ENCODE assay signal across 25 cellular contexts in the genomic region with DNA sequence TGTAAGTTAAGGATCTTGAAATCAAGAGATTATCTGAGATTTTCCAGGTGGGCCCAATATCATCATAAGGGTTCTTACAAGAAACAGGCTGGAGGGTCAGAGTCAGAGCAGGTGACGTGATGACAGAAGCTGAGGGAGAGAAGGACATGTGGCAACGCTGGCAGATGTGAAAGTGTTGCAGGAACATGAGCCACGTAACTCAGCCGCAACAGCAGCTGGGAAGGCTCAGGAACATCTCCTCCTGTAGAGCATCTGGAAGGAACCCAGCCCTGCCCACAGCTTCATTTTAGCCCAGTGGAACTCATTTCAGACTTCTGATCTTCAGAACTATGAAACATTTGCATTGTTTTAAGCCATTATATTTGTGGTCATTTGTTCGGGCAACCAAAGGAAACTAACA.
DNase-seq lines count a peak whose midpoint lies in the region; ATAC-seq and TF ChIP-seq lines count a peak whose summit lies in the region.
"Had no signal": no experiment of that assay in that cellular context is flagged by ENCODE, and none has a peak within 500 bp of the region (broad histone marks: within the 10 kb centered on the region; RNA-seq: fewer than 3 reads in every experiment).

No MANE protein-coding gene starts in this region.

- POLR2A ChIA-PET in AG04450 (lab: Yijun Ruan, JAX): no interaction called here
- POLR2A ChIA-PET in CD4-positive, alpha-beta memory T cell (lab: Charles Lee; ENCODE audit: partially characterized antibody): no interaction called here

- H3K9me3 Mint-ChIP-seq in CD4-positive, alpha-beta memory T cell: peaks cover 0 to 3% (median 0%) of the 10 kb centered on the region in 8 donors
- H3K9me3 Mint-ChIP-seq in activated naive CD4-positive, alpha-beta T cell treated with anti-CD3 and anti-CD28 coated beads for 36 hours: peaks cover 4% of the 10 kb centered on the region

- H3K9me3 ChIP-seq in AG04450 (ENCODE audit: control insufficient read depth, insufficient read depth, low read length): no peaks in the 10 kb centered on the region
- H3K9me3 ChIP-seq in CD4-positive, alpha-beta memory T cell (ENCODE audit: control insufficient read depth in 1 of 2, low read length in 2 of 2): no peaks in the 10 kb centered on the region
- no peaks in the 10 kb centered on the region for H3K9me3 ChIP-seq in thyroid gland
- H3K9me3 ChIP-seq: A549, breast epithelium, tibial nerve had no signal

- H3K27me3 ChIP-seq in AG04450 (ENCODE audit: control insufficient read depth, insufficient read depth, low read length) (no peaks in the 10 kb centered on the region), thyroid gland (no peaks in the 10 kb centered on the region)
- H3K27me3 ChIP-seq in CD4-positive, alpha-beta memory T cell (ENCODE audit: insufficient read depth, low read length): no peaks in the 10 kb centered on the region
- H3K27me3 ChIP-seq: breast epithelium, spleen, tibial nerve had no signal

- no peaks in the 10 kb centered on the region for H3K36me3 Mint-ChIP-seq in CD4-positive, alpha-beta memory T cell
- H3K36me3 Mint-ChIP-seq in activated naive CD4-positive, alpha-beta T cell treated with anti-CD3 and anti-CD28 coated beads for 36 hours (ENCODE audit: low read depth): no peaks in the 10 kb centered on the region

- H3K27ac Mint-ChIP-seq in CD4-positive, alpha-beta memory T cell: no peak overlapping the region
- no peak overlapping the region for H3K27ac Mint-ChIP-seq in activated naive CD4-positive, alpha-beta T cell treated with anti-CD3 and anti-CD28 coated beads for 36 hours
- H3K27ac Mint-ChIP-seq: stimulated activated naive CD8-positive, alpha-beta T cell treated with anti-CD3 and anti-CD28 coated beads, Interleukin-15, Interleukin-2, amounts not matched to agents 100 ng/mL and 50 ng/mL, for 24 hours had no signal

- CTCF ChIA-PET in AG04450 (lab: Charles Lee): interaction anchor here (2.9 kb wide), 1 partner anchor 99 kb away, joined by 17 read pairs; no protein-coding TSS in a partner anchor
- CTCF ChIA-PET in CD4-positive, alpha-beta memory T cell (lab: Charles Lee; ENCODE audit: partially characterized antibody): no interaction called here
- CTCF ChIA-PET in activated naive CD4-positive, alpha-beta T cell treated with anti-CD3 and anti-CD28 coated beads for 36 hours (lab: Charles Lee): no interaction called here

- no peaks in the 10 kb centered on the region for H3K27me3 Mint-ChIP-seq in CD4-positive, alpha-beta memory T cell
- H3K27me3 Mint-ChIP-seq in activated naive CD4-positive, alpha-beta T cell treated with anti-CD3 and anti-CD28 coated beads for 36 hours (ENCODE audit: low read depth): no peaks in the 10 kb centered on the region
- H3K27me3 Mint-ChIP-seq: stimulated activated naive CD8-positive, alpha-beta T cell treated with anti-CD3 and anti-CD28 coated beads, Interleukin-15, Interleukin-2, amounts not matched to agents 100 ng/mL and 50 ng/mL, for 24 hours had no signal

- H3K27ac ChIP-seq in AG04450 (ENCODE audit: low read depth, low read length) (no peak overlapping the region), thyroid gland (no peak overlapping the region)
- no peak overlapping the region for H3K27ac ChIP-seq in CD4-positive, alpha-beta memory T cell (ENCODE audit: low read depth, low read length)
- H3K27ac ChIP-seq: A549, breast epithelium, C4-2B, RWPE1, spleen, tibial nerve had no signal

- DNase-seq in AG04450 (ENCODE audit: low read depth, low spot score) (peak; percentile 86), HFF-Myc (ENCODE audit: extremely low read depth, low read depth) (peak; percentile 22), astrocyte of the spinal cord (ENCODE audit: low read depth, low spot score) (peak; percentile 45), left kidney (ENCODE audit: low read depth, low spot score) (peak; percentile 14), thyroid gland (no peak)
- no peak for DNase-seq in CD4-positive, alpha-beta memory T cell
- DNase-seq in activated naive CD4-positive, alpha-beta T cell treated with anti-CD3 and anti-CD28 coated beads for 36 hours: no peak
- DNase-seq: activated CD4-positive, alpha-beta T cell treated with anti-CD3 and anti-CD28 coated beads, Interleukin-2, amount 50 U/mL, for 4 hours; foreskin melanocyte; H9; KBM-7; mammary epithelial cell; NCI-H1694 treated with DMSO at 0.1 percent for 48 hours; NCI-H69; nucleus accumbens; spleen; stimulated activated CD4-positive, alpha-beta T cell treated with anti-CD3 and anti-CD28 coated beads, Interleukin-4, amount 100 ng/mL, for 1 hour; T-helper 9 cell had no signal

- TF ChIP-seq CTCF in AG04450 (IDR thresholded peaks at IDR 0.05; ENCODE audit: low read depth, low read length) (no peak), HFF-Myc (IDR thresholded peaks at IDR 0.05; ENCODE audit: low read depth, low read length, missing control alignments) (no peak), astrocyte of the spinal cord (IDR thresholded peaks at IDR 0.05; ENCODE audit: low read depth, low read length) (no peak), thyroid gland (IDR thresholded peaks at IDR 0.05) (no peak)

- in situ Hi-C loops in astrocyte of the spinal cord (cut with HindIII; ENCODE audit: low sequenced_read_pairs): no loop called here

- no peak for TF ChIP-seq POLR2A in thyroid gland (IDR thresholded peaks at IDR 0.05)

- no peak overlapping the region for H3K4me3 Mint-ChIP-seq in CD4-positive, alpha-beta memory T cell
- H3K4me3 Mint-ChIP-seq in activated naive CD4-positive, alpha-beta T cell treated with anti-CD3 and anti-CD28 coated beads for 36 hours: no peak overlapping the region
- H3K4me3 Mint-ChIP-seq: H9; stimulated activated naive CD8-positive, alpha-beta T cell treated with anti-CD3 and anti-CD28 coated beads, Interleukin-15, Interleukin-2, amounts not matched to agents 100 ng/mL and 50 ng/mL, for 24 hours had no signal

- intact Hi-C loops in CD4-positive, alpha-beta memory T cell (cut with micrococcal nuclease): no loop called here
- intact Hi-C loops in activated naive CD4-positive, alpha-beta T cell treated with anti-CD3 and anti-CD28 coated beads for 36 hours (cut with micrococcal nuclease): no loop called here
- intact Hi-C loops in thyroid gland (cut with DNase I): no loop called here

- 0 out of 2 replicates have a peak overlapping the region, but pooled peaks have one; percentile 14 for H3K4me3 ChIP-seq in AG04450 (ENCODE audit: low read depth, low read length)
- H3K4me3 ChIP-seq in HFF-Myc (replicated peaks; ENCODE audit: low read depth, low read length): no peak overlapping the region
- H3K4me3 ChIP-seq in astrocyte of the spinal cord (ENCODE audit: low read depth, low read length): no peak overlapping the region
- H3K4me3 ChIP-seq in CD4-positive, alpha-beta memory T cell (ENCODE audit: low read length in 2 of 2): no peak overlapping the region
- H3K4me3 ChIP-seq in thyroid gland (replicated peaks in 1 of 3): no peak overlapping the region
- H3K4me3 ChIP-seq: A549, breast epithelium, spleen, tibial nerve had no signal

- no peaks in the 10 kb centered on the region for H3K4me1 ChIP-seq in CD4-positive, alpha-beta memory T cell (ENCODE audit: insufficient read depth, low read length)
- H3K4me1 ChIP-seq in thyroid gland: no peaks in the 10 kb centered on the region
- H3K4me1 ChIP-seq: breast epithelium, spleen, tibial nerve had no signal

- WGBS in thyroid gland, 2 donors: 72 to 93% methylated on average over 5 of the region's 5 CpGs

- H3K36me3 ChIP-seq in CD4-positive, alpha-beta memory T cell (ENCODE audit: insufficient read depth, low read length): no peaks in the 10 kb centered on the region
- no peaks in the 10 kb centered on the region for H3K36me3 ChIP-seq in thyroid gland
- H3K36me3 ChIP-seq: breast epithelium, spleen, tibial nerve had no signal

- no peak for ATAC-seq in GM19467 (IDR thresholded peaks at IDR 0.05; ENCODE audit: unreplicated experiment)
- ATAC-seq: A549 had no signal

- no peaks in the 10 kb centered on the region for H3K4me1 Mint-ChIP-seq in CD4-positive, alpha-beta memory T cell
- H3K4me1 Mint-ChIP-seq in activated naive CD4-positive, alpha-beta T cell treated with anti-CD3 and anti-CD28 coated beads for 36 hours (ENCODE audit: low read depth): no peaks in the 10 kb centered on the region
- H3K4me1 Mint-ChIP-seq: H9 had no signal

Comparison
In these comparisons a context has a peak if more than half of its experiments do, and no peak if none do; other contexts are left out.
1. DNase-seq: peak in AG04450 (single experiment), HFF-Myc (single experiment), astrocyte of the spinal cord (single experiment) and left kidney (single experiment); none in CD4-positive, alpha-beta memory T cell (0 of 5), activated naive CD4-positive, alpha-beta T cell treated with anti-CD3 and anti-CD28 coated beads for 36 hours (single experiment) and thyroid gland (0 of 2).